Comparison of ENCODE assay signal across 13 cellular contexts in the genomic region with DNA sequence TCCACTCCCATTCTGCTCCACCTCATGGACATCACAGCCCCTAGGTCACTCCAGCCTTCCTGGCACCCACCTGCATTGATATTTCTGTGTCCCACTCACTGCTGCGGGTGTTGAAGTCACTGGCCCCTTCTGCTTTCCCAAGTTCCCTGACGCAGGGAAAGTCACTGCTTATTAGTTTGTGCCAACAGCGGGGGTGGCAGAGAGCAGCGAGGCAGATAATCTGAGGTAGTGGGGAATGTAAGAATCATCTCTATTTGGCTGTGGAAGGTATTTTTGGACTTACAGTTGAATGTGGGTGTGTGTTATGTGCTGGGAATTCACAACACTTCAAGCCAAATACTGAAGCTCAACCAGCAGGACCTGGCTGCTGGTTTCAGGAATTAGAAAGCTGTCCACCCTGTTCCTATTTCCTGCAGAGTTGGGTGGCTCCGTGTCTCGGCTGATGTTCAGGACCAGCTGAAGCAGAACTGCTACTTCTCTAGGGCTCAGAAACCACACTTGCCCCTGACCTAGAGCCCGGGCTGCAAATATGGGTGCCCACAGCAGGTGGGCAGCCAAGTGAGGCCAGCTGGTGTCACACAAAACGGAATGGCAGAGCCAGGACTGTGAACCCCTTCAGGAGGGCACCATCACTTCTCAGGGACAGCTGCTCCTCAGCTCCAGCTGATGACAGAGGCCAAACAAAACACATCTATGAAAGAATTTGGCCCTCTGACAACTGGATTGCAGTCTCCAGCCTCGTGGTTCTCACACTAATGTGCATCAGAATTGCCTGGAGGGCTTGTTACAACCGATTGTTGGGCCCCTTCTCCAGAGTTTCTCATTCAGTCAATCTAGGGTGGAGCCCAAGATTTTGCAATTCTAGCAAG. TPM values are rescaled to one million over a fixed set of nuclear protein-coding genes. Genes with fewer than 3 reads are reported as not detected.
A peak's percentile ranks its signal among the peaks of the same experiment; 100 is the strongest.
DNase-seq lines count a peak whose midpoint lies in the region; ATAC-seq and TF ChIP-seq lines count a peak whose summit lies in the region.
"Had no signal": no experiment of that assay in that cellular context is flagged by ENCODE, and none has a peak within 500 bp of the region (broad histone marks: within the 10 kb centered on the region; RNA-seq: fewer than 3 reads in every experiment).

No MANE protein-coding gene starts in this region.

- H3K27me3 ChIP-seq in ascending aorta (no peaks in the 10 kb centered on the region), heart left ventricle (no peaks in the 10 kb centered on the region), right lobe of liver (no peaks in the 10 kb centered on the region)
- H3K27me3 ChIP-seq: adrenal gland had no signal

- DNase-seq in LHCN-M2 (ENCODE audit: low read depth) (peak; percentile 46), ascending aorta (ENCODE audit: low spot score in 2 of 2) (no peak), heart left ventricle (peak in 4 of 5 donors; percentile 42 to 60 (median 54)), superior temporal gyrus (ENCODE audit: extremely low spot score) (peak; percentile 63), right lobe of liver (no peak), dermis blood vessel endothelial cell (no peak)
- DNase-seq in activated naive CD4-positive, alpha-beta T cell (lab: John Stamatoyannopoulos, UW), result no peak
- DNase-seq: adrenal gland, DND-41, Karpas-422, NCI-H748 treated with DMSO at 0.1 percent for 48 hours had no signal

- H3K9me3 ChIP-seq in ascending aorta (no peaks in the 10 kb centered on the region), heart left ventricle (no peaks in the 10 kb centered on the region), right lobe of liver (no peaks in the 10 kb centered on the region)
- H3K9me3 ChIP-seq: adrenal gland had no signal

- 18 to 23% (median 21%) methylated on average over 9 to 10 of the region's 10 CpGs for WGBS in heart left ventricle, 4 donors
- 34% methylated on average over 5 of the region's 10 CpGs for WGBS in right lobe of liver (ENCODE audit: insufficient coverage, low coverage, low lambda C conversion rate, missing lambda C conversion rate)

- TF ChIP-seq CTCF in ascending aorta (IDR thresholded peaks at IDR 0.05), result no peak
- no peak for TF ChIP-seq CTCF in heart left ventricle (IDR thresholded peaks at IDR 0.05)
- TF ChIP-seq CTCF in right lobe of liver (IDR thresholded peaks at IDR 0.05), result no peak

- TF ChIP-seq POLR2A in heart left ventricle (IDR thresholded peaks at IDR 0.05), result no peak
- no peak for TF ChIP-seq POLR2A in right lobe of liver (IDR thresholded peaks at IDR 0.05)

- H3K36me3 ChIP-seq in ascending aorta (no peaks in the 10 kb centered on the region), heart left ventricle (no peaks in the 10 kb centered on the region), right lobe of liver (no peaks in the 10 kb centered on the region)
- H3K36me3 ChIP-seq: adrenal gland had no signal

- ATAC-seq in heart left ventricle (peak in 3 of 4 donors; percentile 40 to 55 (median 48)), right lobe of liver (no peak)

- H3K4me1 ChIP-seq in ascending aorta (peaks cover 11 to 29% of the 10 kb centered on the region in 2 donors), heart left ventricle (peaks cover 0 to 61% (median 38%) of the 10 kb centered on the region in 12 donors), right lobe of liver (no peaks in the 10 kb centered on the region)

- H3K27ac ChIP-seq in ascending aorta, result peak overlapping the region; percentile 29 to 42
- H3K27ac ChIP-seq in heart left ventricle, result peak overlapping the region; percentile 54 to 97 (median 78)
- H3K27ac ChIP-seq in right lobe of liver, result no peak overlapping the region
- H3K27ac ChIP-seq: epithelial cell of prostate had no signal

- intact Hi-C loops in ascending aorta (cut with DNase I), result no loop called here
- intact Hi-C loops in heart left ventricle (cut with DNase I), result loop anchor here in 1 of 10 donors (2.0 kb wide), 1 partner anchor 13 kb away; no protein-coding TSS in a partner anchor
- intact Hi-C loops in right lobe of liver (cut with DNase I), result no loop called here

- H3K4me3 ChIP-seq in ascending aorta (no peak overlapping the region), heart left ventricle (peak overlapping the region in 1 of 12 donors; percentile 8), right lobe of liver (no peak overlapping the region)
- H3K4me3 ChIP-seq: adrenal gland had no signal

RNA-seq across cellular contexts. Expression of gene SEMA5B, which starts 57.7 kb away (rescaled TPM):
- total RNA-seq in LHCN-M2 (2014; rRNA removed) (0.06 TPM in 1 of 2 replicates, not detected in the other), ascending aorta (0.85 TPM), heart left ventricle (10 to 100 TPM in 3 of 9 donors, 1 to 10 TPM in 6; 2.2 to 16.7 (median 7.4) TPM), right lobe of liver (under 1 TPM; 0.12 to 0.65 (median 0.25) TPM), dermis blood vessel endothelial cell (0.05 TPM in 1 of 2 replicates, not detected in the other)
- polyA plus RNA-seq in LHCN-M2 (2012), result not detected
- 1 to 10 TPM; 3.2 to 5.5 TPM for polyA plus RNA-seq in heart left ventricle
- total RNA-seq: T-helper 2 cell treated with Interferon-gamma antibody and Interleukin-4, amounts not matched to agents 100 ng/mL and 5 ng/mL, for 36 hours had no signal

Comparison
In these comparisons a context has a peak if more than half of its experiments do, and no peak if none do; other contexts are left out.
1. DNase-seq: peak in LHCN-M2 (single experiment), heart left ventricle (4 of 5) and superior temporal gyrus (single experiment); none in ascending aorta (0 of 2), right lobe of liver (0 of 3), activated naive CD4-positive, alpha-beta T cell (0 of 4) and dermis blood vessel endothelial cell (single experiment).
2. H3K27ac ChIP-seq: peak in ascending aorta (2 of 2) and heart left ventricle (12 of 12); none in right lobe of liver (0 of 3).
3. ATAC-seq: peak in heart left ventricle (3 of 4); none in right lobe of liver (0 of 4).